ENCODE assay signal across 7 cellular contexts in genomic region chr19:35775046-35775297, GRCh38. TPM values are rescaled to one million over a fixed set of nuclear protein-coding genes. Genes with fewer than 3 reads are reported as not detected.
DNase-seq lines count a peak whose midpoint lies in the region; ATAC-seq and TF ChIP-seq lines count a peak whose summit lies in the region.
"Had no signal": no experiment of that assay in that cellular context is flagged by ENCODE, and none has a peak within 500 bp of the region (broad histone marks: within the 10 kb centered on the region; RNA-seq: fewer than 3 reads in every experiment).

No MANE protein-coding gene starts in this region.

- H3K27me3 ChIP-seq in DND-41 (ENCODE audit: insufficient read depth, low read length, poor library complexity) (no peaks in the 10 kb centered on the region), mucosa of stomach (ENCODE audit: control insufficient read depth, insufficient read depth, low read length) (no peaks in the 10 kb centered on the region)

- peaks cover 29% of the 10 kb centered on the region; the same call in 1 of the 2 replicates for H4K20me1 ChIP-seq in DND-41 (ENCODE audit: insufficient read depth, low read length)

- ATAC-seq in DND-41 (ENCODE audit: insufficient read depth, low read depth) (peak; percentile 16), GM21390 (IDR thresholded peaks at IDR 0.05; ENCODE audit: unreplicated experiment) (no peak)

- H3K36me3 ChIP-seq in DND-41 (ENCODE audit: insufficient read depth, low read length) (peaks cover 29% of the 10 kb centered on the region), mucosa of stomach (ENCODE audit: control insufficient read depth, insufficient read depth, low read length) (no peaks in the 10 kb centered on the region)

- peak overlapping the region; percentile 20 for H3K27ac Mint-ChIP-seq in activated T-helper 2 cell treated with anti-CD3 and anti-CD28 coated beads, Interferon-gamma antibody, Interleukin-2, Interleukin-4, amounts not matched to agents 10 μg/mL and 5 μg/mL and 100 μg/mL, durations not matched to agents 14 hours and 24 hours and 36 hours

- peaks cover 8% of the 10 kb centered on the region for H3K36me3 Mint-ChIP-seq in activated T-helper 2 cell treated with anti-CD3 and anti-CD28 coated beads, Interferon-gamma antibody, Interleukin-2, Interleukin-4, amounts not matched to agents 10 μg/mL and 5 μg/mL and 100 μg/mL, durations not matched to agents 14 hours and 24 hours and 36 hours (ENCODE audit: low read depth)

- H3K9me3 Mint-ChIP-seq in activated T-helper 2 cell treated with anti-CD3 and anti-CD28 coated beads, Interferon-gamma antibody, Interleukin-2, Interleukin-4, amounts not matched to agents 10 μg/mL and 5 μg/mL and 100 μg/mL, durations not matched to agents 14 hours and 24 hours and 36 hours: no peaks in the 10 kb centered on the region

- H3K4me3 ChIP-seq in DND-41 (ENCODE audit: low read depth in 1 of 2, low read length in 2 of 2) (peak overlapping the region in 1 of 2 experiments; percentile 48; a peak in 2 of 4 replicates), mucosa of stomach (ENCODE audit: low read length) (peak overlapping the region; percentile 14)

- peaks cover 38% of the 10 kb centered on the region for H3K79me2 ChIP-seq in DND-41 (ENCODE audit: insufficient read depth, low read length)

- H3K4me1 ChIP-seq in DND-41 (ENCODE audit: insufficient read depth, low read length): peaks cover 29% of the 10 kb centered on the region
- no peaks in the 10 kb centered on the region for H3K4me1 ChIP-seq in mucosa of stomach (ENCODE audit: control insufficient read depth, insufficient read depth, low read length)

- H3K4me1 Mint-ChIP-seq in activated T-helper 2 cell treated with anti-CD3 and anti-CD28 coated beads, Interferon-gamma antibody, Interleukin-2, Interleukin-4, amounts not matched to agents 10 μg/mL and 5 μg/mL and 100 μg/mL, durations not matched to agents 14 hours and 24 hours and 36 hours (ENCODE audit: low read depth): peaks cover 21% of the 10 kb centered on the region

- H3K4me3 Mint-ChIP-seq in activated T-helper 2 cell treated with anti-CD3 and anti-CD28 coated beads, Interferon-gamma antibody, Interleukin-2, Interleukin-4, amounts not matched to agents 10 μg/mL and 5 μg/mL and 100 μg/mL, durations not matched to agents 14 hours and 24 hours and 36 hours (ENCODE audit: low read depth): peak overlapping the region; percentile 83

- H2AFZ ChIP-seq in DND-41 (ENCODE audit: low read depth, low read length): peak overlapping the region; percentile 79

- DNase-seq in DND-41: no peak
- no peak for DNase-seq in activated T-helper 2 cell treated with anti-CD3 and anti-CD28 coated beads, Interferon-gamma antibody, Interleukin-2, Interleukin-4, amounts not matched to agents 10 μg/mL and 5 μg/mL and 100 μg/mL, durations not matched to agents 14 hours and 24 hours and 36 hours (ENCODE audit: low spot score)
- no peak for DNase-seq in NCI-H82 treated with DMSO at 0.1 percent for 48 hours (lab: John Stamatoyannopoulos, UW; ENCODE audit: unreplicated experiment)
- no peak for DNase-seq in GF-D8 (lab: John Stamatoyannopoulos, UW)

- peak overlapping the region; percentile 33; the same call in 1 of the 2 replicates for H3K9ac ChIP-seq in DND-41 (ENCODE audit: low read depth, low read length)
- H3K9ac ChIP-seq in mucosa of stomach (ENCODE audit: low read length): peak overlapping the region; percentile 6

- TF ChIP-seq CTCF in DND-41 (IDR thresholded peaks at IDR 0.05; ENCODE audit: borderline replicate concordance, extremely low read depth, low read length, poor library complexity, severe bottlenecking): no peak

- intact Hi-C loops in activated T-helper 2 cell treated with anti-CD3 and anti-CD28 coated beads, Interferon-gamma antibody, Interleukin-2, Interleukin-4, amounts not matched to agents 10 μg/mL and 5 μg/mL and 100 μg/mL, durations not matched to agents 14 hours and 24 hours and 36 hours (cut with micrococcal nuclease): loop anchor here (1.0 to 2.0 kb wide), 3 partner anchors 16 to 58 kb away; partner anchors contain the start of genes LIN37 and PROSER3

- H3K9me3 ChIP-seq in DND-41 (ENCODE audit: insufficient read depth, low read length, severe bottlenecking) (no peaks in the 10 kb centered on the region), mucosa of stomach (ENCODE audit: control insufficient read depth, low read length) (no peaks in the 10 kb centered on the region)

- peak overlapping the region; percentile 65 for H3K4me2 ChIP-seq in DND-41 (ENCODE audit: insufficient read depth, low read length)

- H3K27ac ChIP-seq in DND-41 (ENCODE audit: low read length): peak overlapping the region; percentile 45; the same call in 1 of the 2 replicates

- H3K27me3 Mint-ChIP-seq in activated T-helper 2 cell treated with anti-CD3 and anti-CD28 coated beads, Interferon-gamma antibody, Interleukin-2, Interleukin-4, amounts not matched to agents 10 μg/mL and 5 μg/mL and 100 μg/mL, durations not matched to agents 14 hours and 24 hours and 36 hours (ENCODE audit: low read depth): no peaks in the 10 kb centered on the region

RNA-seq across cellular contexts. Expression of gene ARHGAP33, which starts 0.4 kb away (rescaled TPM):
- 29.1 and 33.0 TPM in 2 replicates for total RNA-seq in activated T-helper 2 cell treated with anti-CD3 and anti-CD28 coated beads, Interferon-gamma antibody, Interleukin-2, Interleukin-4, amounts not matched to agents 10 μg/mL and 5 μg/mL and 100 μg/mL, durations not matched to agents 14 hours and 24 hours and 36 hours

RNA-seq across cellular contexts. Expression of gene PROSER3, which starts 17.0 kb away (rescaled TPM):
- total RNA-seq in activated T-helper 2 cell treated with anti-CD3 and anti-CD28 coated beads, Interferon-gamma antibody, Interleukin-2, Interleukin-4, amounts not matched to agents 10 μg/mL and 5 μg/mL and 100 μg/mL, durations not matched to agents 14 hours and 24 hours and 36 hours: 40.1 and 41.2 TPM in 2 replicates

RNA-seq across cellular contexts. Expression of gene HSPB6, which starts 18.1 kb away (rescaled TPM):
- total RNA-seq in activated T-helper 2 cell treated with anti-CD3 and anti-CD28 coated beads, Interferon-gamma antibody, Interleukin-2, Interleukin-4, amounts not matched to agents 10 μg/mL and 5 μg/mL and 100 μg/mL, durations not matched to agents 14 hours and 24 hours and 36 hours: 0.14 and 0.21 TPM in 2 replicates
- total RNA-seq: T-helper 2 cell treated with Interferon-gamma antibody and Interleukin-4, amounts not matched to agents 100 ng/mL and 5 ng/mL, for 36 hours had no signal

RNA-seq across cellular contexts. Expression of gene LIN37, which starts 26.6 kb away (rescaled TPM):
- 9.9 and 10.0 TPM in 2 replicates for total RNA-seq in activated T-helper 2 cell treated with anti-CD3 and anti-CD28 coated beads, Interferon-gamma antibody, Interleukin-2, Interleukin-4, amounts not matched to agents 10 μg/mL and 5 μg/mL and 100 μg/mL, durations not matched to agents 14 hours and 24 hours and 36 hours

RNA-seq across cellular contexts. Expression of gene PSENEN, which starts 29.5 kb away (rescaled TPM):
- 45.1 and 46.9 TPM in 2 replicates for total RNA-seq in activated T-helper 2 cell treated with anti-CD3 and anti-CD28 coated beads, Interferon-gamma antibody, Interleukin-2, Interleukin-4, amounts not matched to agents 10 μg/mL and 5 μg/mL and 100 μg/mL, durations not matched to agents 14 hours and 24 hours and 36 hours
